In the genomic region with DNA sequence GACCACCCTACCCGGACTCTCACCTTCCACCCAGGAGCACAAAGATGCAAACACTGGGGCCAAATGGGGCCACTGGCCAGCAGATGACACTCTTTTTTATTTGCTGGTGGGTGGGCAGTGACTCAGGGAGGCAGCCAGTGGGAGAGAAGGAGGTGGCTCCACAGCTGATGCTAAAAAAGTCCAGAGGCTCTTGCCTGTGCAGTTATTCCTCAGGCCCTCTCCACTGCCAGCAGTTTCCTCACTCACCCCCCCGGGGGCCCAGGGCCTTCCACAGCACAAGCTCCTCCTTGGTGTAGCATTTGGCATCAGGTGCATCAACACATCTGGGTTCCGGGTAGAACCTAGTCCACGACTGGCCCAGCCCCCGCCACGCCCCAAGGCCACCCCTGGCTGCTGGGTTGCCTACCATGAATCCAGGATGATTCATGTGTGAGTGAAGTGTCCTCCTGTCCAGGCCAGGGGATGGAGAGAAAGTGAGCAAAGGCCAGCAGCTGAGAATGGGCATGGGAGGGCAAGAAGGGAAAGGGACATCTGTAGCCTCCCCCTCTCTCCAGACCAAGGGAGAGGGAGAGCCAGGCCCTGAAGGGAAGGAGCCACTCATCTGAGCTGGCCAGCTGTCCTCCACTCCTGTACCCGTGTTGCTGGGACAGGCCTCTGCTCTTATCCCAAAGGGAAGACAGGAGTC, we compare ENCODE assay signal across 15 cellular contexts. TPM values are rescaled to one million over a fixed set of nuclear protein-coding genes. Genes with fewer than 3 reads are reported as not detected.
A peak's percentile ranks its signal among the peaks of the same experiment; 100 is the strongest.
DNase-seq lines count a peak whose midpoint lies in the region; ATAC-seq and TF ChIP-seq lines count a peak whose summit lies in the region.
"Had no signal": no experiment of that assay in that cellular context is flagged by ENCODE, and none has a peak within 500 bp of the region (broad histone marks: within the 10 kb centered on the region; RNA-seq: fewer than 3 reads in every experiment).

No MANE protein-coding gene starts in this region.

- no peak overlapping the region for H3K27ac Mint-ChIP-seq in mesothelial cell of epicardium
- H3K27ac Mint-ChIP-seq: stimulated activated naive CD8-positive, alpha-beta T cell treated with anti-CD3 and anti-CD28 coated beads, Interleukin-15, Interleukin-2, amounts not matched to agents 100 ng/mL and 50 ng/mL, for 24 hours had no signal

- DNase-seq in NCI-H82 (lab: John Stamatoyannopoulos, UW) (peak; percentile 42), NCI-H82 treated with DMSO at 0.1 percent for 48 hours (lab: John Stamatoyannopoulos, UW; ENCODE audit: unreplicated experiment) (no peak), mesothelial cell of epicardium (ENCODE audit: low spot score in 2 of 2, unreplicated experiment in 2 of 2) (no peak), transverse colon (no peak), foreskin keratinocyte (no peak), HuH-7.5 (ENCODE audit: low spot score) (no peak), NCI-H1048 (lab: John Stamatoyannopoulos, UW) (no peak)
- DNase-seq: 8988T; activated CD4-positive, CD25-positive, alpha-beta regulatory T cell treated with anti-CD3 and anti-CD28 coated beads, Interleukin-2, amount 50 U/mL, for 72 hours; DND-41; stimulated activated CD4-positive, alpha-beta T cell treated with anti-CD3 and anti-CD28 coated beads, Interleukin-2, amount 100 ng/mL, for 48 hours had no signal

- in situ Hi-C loops in transverse colon (cut with MboI; ENCODE audit: low pct_ligation_motif_present in 1 of 4, low pct_unique_long_range_greater_than_20kb in 1 of 4, low sequenced_read_pairs in 3 of 4), result loop anchor here (10.0 to 25.0 kb wide), 5 partner anchors 85 to 543 kb away; no protein-coding TSS in a partner anchor

- H3K9me3 ChIP-seq in transverse colon, result no peaks in the 10 kb centered on the region

- peaks cover 20% of the 10 kb centered on the region for H3K4me1 Mint-ChIP-seq in mesothelial cell of epicardium

- no peak for TF ChIP-seq CTCF in mesothelial cell of epicardium (IDR thresholded peaks at IDR 0.05; ENCODE audit: unreplicated experiment)
- TF ChIP-seq CTCF in transverse colon (IDR thresholded peaks at IDR 0.05), result no peak
- TF ChIP-seq CTCF in foreskin keratinocyte (conservative IDR thresholded peaks at IDR 0.05), result no peak

- H3K4me1 ChIP-seq in transverse colon, result peaks cover 26 to 48% (median 34%) of the 10 kb centered on the region in 4 donors
- H3K4me1 ChIP-seq in foreskin keratinocyte, result no peaks in the 10 kb centered on the region

- H3K4me3 ChIP-seq in transverse colon, result peak overlapping the region in 1 of 4 donors; percentile 46
- H3K4me3 ChIP-seq: SJSA1 had no signal

- no peak for TF ChIP-seq EP300 in transverse colon (IDR thresholded peaks at IDR 0.05; ENCODE audit: low read depth)

- peaks cover 58% of the 10 kb centered on the region for H3K27me3 ChIP-seq in transverse colon
- peaks cover 73% of the 10 kb centered on the region for H3K27me3 ChIP-seq in foreskin keratinocyte

- ATAC-seq in foreskin keratinocyte, result no peak

- peaks cover 88% of the 10 kb centered on the region for H3K27me3 Mint-ChIP-seq in mesothelial cell of epicardium (ENCODE audit: low read depth)

- 23 to 36% methylated on average over 4 to 7 of the region's 7 CpGs for WGBS in transverse colon (ENCODE audit: low coverage in 1 of 2), 2 donors

- no peaks in the 10 kb centered on the region for H3K36me3 ChIP-seq in transverse colon
- H3K36me3 ChIP-seq: SJSA1 had no signal

- H3K27ac ChIP-seq in cingulate gyrus (ENCODE audit: low read depth, low read length) (peak overlapping the region; percentile 19), transverse colon (peak overlapping the region; percentile 73 to 94 (median 84)), foreskin keratinocyte (no peak overlapping the region)
- H3K27ac ChIP-seq: SJSA1 had no signal

- no peaks in the 10 kb centered on the region for H3K9me3 Mint-ChIP-seq in mesothelial cell of epicardium
- H3K9me3 Mint-ChIP-seq: stimulated activated naive CD8-positive, alpha-beta T cell treated with anti-CD3 and anti-CD28 coated beads, Interleukin-15, Interleukin-2, amounts not matched to agents 100 ng/mL and 50 ng/mL, for 24 hours had no signal

- no peak for TF ChIP-seq POLR2A in transverse colon (IDR thresholded peaks at IDR 0.05)

- intact Hi-C loops in transverse colon (cut with DNase I; ENCODE audit: low total_unique reads), result no loop called here

- H3K36me3 Mint-ChIP-seq in mesothelial cell of epicardium, result no peaks in the 10 kb centered on the region

- H3K4me3 Mint-ChIP-seq in mesothelial cell of epicardium, result peak overlapping the region; percentile 20
- H3K4me3 Mint-ChIP-seq: stimulated activated naive CD8-positive, alpha-beta T cell treated with anti-CD3 and anti-CD28 coated beads, Interleukin-15, Interleukin-2, amounts not matched to agents 100 ng/mL and 50 ng/mL, for 24 hours had no signal

RNA-seq across cellular contexts. Expression of gene KCNH2, which starts 1.7 kb away (rescaled TPM):
- total RNA-seq in mesothelial cell of epicardium (11.2 to 12.3 TPM (median 11.7 TPM) in 3 replicates), transverse colon (10 to 100 TPM in 3 of 4 donors, 1 to 10 TPM in 1; 9.5 to 39.0 (median 19.3) TPM), foreskin keratinocyte (not detected in 2 replicates)
- not detected in 2 replicates for polyA plus RNA-seq in foreskin keratinocyte
- total RNA-seq: osteocyte, SJSA1 had no signal

RNA-seq across cellular contexts. Expression of gene NOS3, which starts 11.0 kb away (rescaled TPM):
- total RNA-seq in mesothelial cell of epicardium (6.0 to 7.8 TPM (median 6.6 TPM) in 3 replicates), transverse colon (10 to 100 TPM in 2 of 4 donors, 1 to 10 TPM in 2; 2.5 to 34.2 (median 7.0) TPM), foreskin keratinocyte (3.4 and 5.3 TPM in 2 replicates)
- 2.1 and 6.0 TPM in 2 replicates for polyA plus RNA-seq in foreskin keratinocyte
- total RNA-seq: SJSA1 had no signal

RNA-seq across cellular contexts. Expression of gene ATG9B, which starts 44.4 kb away (rescaled TPM):
- total RNA-seq in mesothelial cell of epicardium (10.6 to 14.0 TPM (median 11.8 TPM) in 3 replicates), transverse colon (1 to 10 TPM in 1 of 4 donors, not detected in 3; 1.1 TPM), foreskin keratinocyte (0.18 and 0.31 TPM in 2 replicates)
- 0.16 and 0.20 TPM in 2 replicates for polyA plus RNA-seq in foreskin keratinocyte
- total RNA-seq: SJSA1 had no signal

RNA-seq across cellular contexts. Expression of gene ABCB8, which starts 48.4 kb away (rescaled TPM):
- total RNA-seq in mesothelial cell of epicardium (39.8 to 48.0 TPM (median 40.7 TPM) in 3 replicates), transverse colon (10 to 100 TPM; 33.3 to 76.4 (median 51.4) TPM), foreskin keratinocyte (43.0 and 45.9 TPM in 2 replicates)
- polyA plus RNA-seq in foreskin keratinocyte, result 46.2 and 47.3 TPM in 2 replicates

Comparison
In these comparisons a context has a peak if more than half of its experiments do, and no peak if none do; other contexts are left out.
1. RNA of gene KCNH2, which starts 1.7 kb away (total RNA-seq): 9.5 to 39.0 TPM in transverse colon and 11.2 to 12.3 TPM in mesothelial cell of epicardium; not detected in foreskin keratinocyte; every median in the first group is over 10 times any median in the second.